Comparison of ENCODE assay signal across 1 cellular context in the genomic region with DNA sequence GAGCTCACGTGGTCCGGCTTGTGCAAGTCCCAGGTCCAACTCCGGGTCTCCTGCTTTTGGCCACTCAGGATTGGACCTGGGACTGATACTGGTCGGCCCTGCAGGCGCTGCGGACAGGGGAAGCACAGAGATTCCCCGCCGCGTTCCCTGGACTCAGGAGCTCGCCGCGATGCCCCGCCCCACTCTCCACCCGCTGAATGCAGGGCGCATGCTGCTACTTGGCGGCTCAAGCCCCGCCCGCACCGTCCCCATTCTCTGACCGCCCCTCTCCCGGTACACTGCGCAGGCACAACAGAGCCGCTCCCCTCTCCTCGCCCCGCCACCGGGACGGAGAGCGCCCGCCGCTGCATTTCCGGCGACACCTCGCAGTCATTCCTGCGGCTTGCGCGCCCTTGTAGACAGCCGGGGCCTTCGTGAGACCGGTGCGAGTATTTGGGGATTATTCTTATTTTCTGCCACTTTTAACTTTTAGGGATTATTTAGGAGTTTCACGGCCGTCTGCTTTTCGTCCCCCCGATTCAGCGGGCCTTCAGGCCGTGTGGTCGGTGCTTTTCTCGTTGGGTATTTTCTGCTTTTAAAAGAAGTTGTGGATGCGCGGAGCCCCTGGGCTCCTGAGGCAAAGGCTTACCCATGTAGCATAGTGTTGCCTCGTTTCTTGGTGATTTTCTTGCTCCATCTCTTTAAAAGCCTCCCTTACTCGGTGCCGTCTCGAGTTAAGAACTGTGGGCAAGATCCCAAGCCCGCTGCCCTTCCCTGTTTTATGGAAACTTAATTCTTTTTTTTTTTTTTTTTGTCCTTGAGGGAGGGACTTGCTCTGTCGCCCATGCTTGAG.
TF ChIP-seq lines count a peak whose summit lies in the region.

A gene (plus strand): TSS at position 251 of the 832 bp plus-strand sequence. CDS start 1,544 bp downstream, outside the sequence.

TF ChIP-seq in HEK293, 187 proteins besides CTCF, POLR2A, EP300 and RAD21 (continued from another document and continues in another):
- TF ChIP-seq, protein P1, sequence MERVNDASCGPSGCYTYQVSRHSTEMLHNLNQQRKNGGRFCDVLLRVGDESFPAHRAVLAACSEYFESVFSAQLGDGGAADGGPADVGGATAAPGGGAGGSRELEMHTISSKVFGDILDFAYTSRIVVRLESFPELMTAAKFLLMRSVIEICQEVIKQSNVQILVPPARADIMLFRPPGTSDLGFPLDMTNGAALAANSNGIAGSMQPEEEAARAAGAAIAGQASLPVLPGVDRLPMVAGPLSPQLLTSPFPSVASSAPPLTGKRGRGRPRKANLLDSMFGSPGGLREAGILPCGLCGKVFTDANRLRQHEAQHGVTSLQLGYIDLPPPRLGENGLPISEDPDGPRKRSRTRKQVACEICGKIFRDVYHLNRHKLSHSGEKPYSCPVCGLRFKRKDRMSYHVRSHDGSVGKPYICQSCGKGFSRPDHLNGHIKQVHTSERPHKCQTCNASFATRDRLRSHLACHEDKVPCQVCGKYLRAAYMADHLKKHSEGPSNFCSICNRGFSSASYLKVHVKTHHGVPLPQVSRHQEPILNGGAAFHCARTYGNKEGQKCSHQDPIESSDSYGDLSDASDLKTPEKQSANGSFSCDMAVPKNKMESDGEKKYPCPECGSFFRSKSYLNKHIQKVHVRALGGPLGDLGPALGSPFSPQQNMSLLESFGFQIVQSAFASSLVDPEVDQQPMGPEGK (tag by site-specific recombination; IDR thresholded peaks at IDR 0.05) = peak; percentile 94
- TF ChIP-seq ZNF10 (tag by site-specific recombination; IDR thresholded peaks at IDR 0.05) (peak; percentile 11; the same call in 1 of the 2 replicates), ZNF132 (tag by site-specific recombination; IDR thresholded peaks at IDR 0.05; ENCODE audit: borderline replicate concordance) (no peak), ZNF423 (tag by site-specific recombination; IDR thresholded peaks at IDR 0.05) (no peak), ZNF677 (tag by site-specific recombination; IDR thresholded peaks at IDR 0.05) (no peak), ZNF324 (tag by site-specific recombination; IDR thresholded peaks at IDR 0.05) (no peak), ZNF658 (tag by site-specific recombination; IDR thresholded peaks at IDR 0.05) (no peak), ZNF76 (tag by site-specific recombination; IDR thresholded peaks at IDR 0.05; ENCODE audit: borderline replicate concordance, low read depth) (0 out of 2 replicates have a peak, but pooled peaks have one; percentile 12), GLIS2 (tag by site-specific recombination; IDR thresholded peaks at IDR 0.05) (peak; percentile 75), ZFP37 (tag by site-specific recombination; IDR thresholded peaks at IDR 0.05) (no peak; the same call in 1 of the 2 replicates), FEZF1 (tag by site-specific recombination; IDR thresholded peaks at IDR 0.05) (peak; percentile 46; the same call in 1 of the 2 replicates), SP7 (tag by site-specific recombination; IDR thresholded peaks at IDR 0.05) (peak; percentile 43; the same call in 1 of the 2 replicates), SP3 (tag by site-specific recombination; IDR thresholded peaks at IDR 0.05) (peak; percentile 90), ZBTB8A (tag by site-specific recombination; IDR thresholded peaks at IDR 0.05) (peak; percentile 71), ZBTB17 (tag by site-specific recombination; IDR thresholded peaks at IDR 0.05) (peak; percentile 76), ZBTB48 (tag by site-specific recombination; IDR thresholded peaks at IDR 0.05) (peak; percentile 85; the same call in 1 of the 2 replicates), ZNF391 (tag by site-specific recombination; IDR thresholded peaks at IDR 0.05; ENCODE audit: borderline replicate concordance, low read depth) (peak; percentile 36; the same call in 1 of the 2 replicates), ZNF157 (tag by site-specific recombination; IDR thresholded peaks at IDR 0.05) (no peak), ZNF501 (tag by site-specific recombination; IDR thresholded peaks at IDR 0.05) (peak; percentile 73), KLF8 (tag by site-specific recombination; IDR thresholded peaks at IDR 0.05) (peak; percentile 83; the same call in 1 of the 2 replicates), ZNF19 (tag by site-specific recombination; IDR thresholded peaks at IDR 0.05; ENCODE audit: low read depth) (no peak), ZNF529 (tag by site-specific recombination; IDR thresholded peaks at IDR 0.05; ENCODE audit: insufficient replicate concordance) (no peak), ZNF768 (tag by site-specific recombination; IDR thresholded peaks at IDR 0.05) (peak; percentile 56; the same call in 1 of the 2 replicates), ZNF223 (tag by site-specific recombination; IDR thresholded peaks at IDR 0.05) (no peak), YY1 (tag by site-specific recombination; IDR thresholded peaks at IDR 0.05) (0 out of 2 replicates have a peak, but pooled peaks have one; percentile 6), SP2 (tag by site-specific recombination; IDR thresholded peaks at IDR 0.05) (peak; percentile 98), KLF10 (tag by site-specific recombination; IDR thresholded peaks at IDR 0.05) (peak; percentile 36; the same call in 1 of the 2 replicates), ZNF354C (tag by site-specific recombination; IDR thresholded peaks at IDR 0.05; ENCODE audit: borderline replicate concordance, low read depth) (no peak), ZEB2 (tag by site-specific recombination; IDR thresholded peaks at IDR 0.05) (peak; percentile 73), ZFP69B (tag by site-specific recombination; IDR thresholded peaks at IDR 0.05) (no peak), ZIC2 (tag by site-specific recombination; IDR thresholded peaks at IDR 0.05) (peak; percentile 67; the same call in 1 of the 2 replicates), ZNF335 (tag by site-specific recombination; conservative IDR thresholded peaks at IDR 0.05) (peak; percentile 88)
- TF ChIP-seq, protein P2, sequence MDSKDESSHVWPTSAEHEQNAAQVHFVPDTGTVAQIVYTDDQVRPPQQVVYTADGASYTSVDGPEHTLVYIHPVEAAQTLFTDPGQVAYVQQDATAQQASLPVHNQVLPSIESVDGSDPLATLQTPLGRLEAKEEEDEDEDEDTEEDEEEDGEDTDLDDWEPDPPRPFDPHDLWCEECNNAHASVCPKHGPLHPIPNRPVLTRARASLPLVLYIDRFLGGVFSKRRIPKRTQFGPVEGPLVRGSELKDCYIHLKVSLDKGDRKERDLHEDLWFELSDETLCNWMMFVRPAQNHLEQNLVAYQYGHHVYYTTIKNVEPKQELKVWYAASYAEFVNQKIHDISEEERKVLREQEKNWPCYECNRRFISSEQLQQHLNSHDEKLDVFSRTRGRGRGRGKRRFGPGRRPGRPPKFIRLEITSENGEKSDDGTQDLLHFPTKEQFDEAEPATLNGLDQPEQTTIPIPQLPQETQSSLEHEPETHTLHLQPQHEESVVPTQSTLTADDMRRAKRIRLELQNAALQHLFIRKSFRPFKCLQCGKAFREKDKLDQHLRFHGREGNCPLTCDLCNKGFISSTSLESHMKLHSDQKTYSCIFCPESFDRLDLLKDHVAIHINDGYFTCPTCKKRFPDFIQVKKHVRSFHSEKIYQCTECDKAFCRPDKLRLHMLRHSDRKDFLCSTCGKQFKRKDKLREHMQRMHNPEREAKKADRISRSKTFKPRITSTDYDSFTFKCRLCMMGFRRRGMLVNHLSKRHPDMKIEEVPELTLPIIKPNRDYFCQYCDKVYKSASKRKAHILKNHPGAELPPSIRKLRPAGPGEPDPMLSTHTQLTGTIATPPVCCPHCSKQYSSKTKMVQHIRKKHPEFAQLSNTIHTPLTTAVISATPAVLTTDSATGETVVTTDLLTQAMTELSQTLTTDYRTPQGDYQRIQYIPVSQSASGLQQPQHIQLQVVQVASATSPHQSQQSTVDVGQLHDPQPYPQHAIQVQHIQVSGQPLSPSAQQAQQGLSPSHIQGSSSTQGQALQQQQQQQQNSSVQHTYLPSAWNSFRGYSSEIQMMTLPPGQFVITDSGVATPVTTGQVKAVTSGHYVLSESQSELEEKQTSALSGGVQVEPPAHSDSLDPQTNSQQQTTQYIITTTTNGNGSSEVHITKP (tag by site-specific recombination; IDR thresholded peaks at IDR 0.05) = peak; percentile 53
- TF ChIP-seq, protein P3, sequence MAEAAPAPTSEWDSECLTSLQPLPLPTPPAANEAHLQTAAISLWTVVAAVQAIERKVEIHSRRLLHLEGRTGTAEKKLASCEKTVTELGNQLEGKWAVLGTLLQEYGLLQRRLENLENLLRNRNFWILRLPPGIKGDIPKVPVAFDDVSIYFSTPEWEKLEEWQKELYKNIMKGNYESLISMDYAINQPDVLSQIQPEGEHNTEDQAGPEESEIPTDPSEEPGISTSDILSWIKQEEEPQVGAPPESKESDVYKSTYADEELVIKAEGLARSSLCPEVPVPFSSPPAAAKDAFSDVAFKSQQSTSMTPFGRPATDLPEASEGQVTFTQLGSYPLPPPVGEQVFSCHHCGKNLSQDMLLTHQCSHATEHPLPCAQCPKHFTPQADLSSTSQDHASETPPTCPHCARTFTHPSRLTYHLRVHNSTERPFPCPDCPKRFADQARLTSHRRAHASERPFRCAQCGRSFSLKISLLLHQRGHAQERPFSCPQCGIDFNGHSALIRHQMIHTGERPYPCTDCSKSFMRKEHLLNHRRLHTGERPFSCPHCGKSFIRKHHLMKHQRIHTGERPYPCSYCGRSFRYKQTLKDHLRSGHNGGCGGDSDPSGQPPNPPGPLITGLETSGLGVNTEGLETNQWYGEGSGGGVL (tag by site-specific recombination; IDR thresholded peaks at IDR 0.05) = peak; percentile 75
- TF ChIP-seq, protein P4, sequence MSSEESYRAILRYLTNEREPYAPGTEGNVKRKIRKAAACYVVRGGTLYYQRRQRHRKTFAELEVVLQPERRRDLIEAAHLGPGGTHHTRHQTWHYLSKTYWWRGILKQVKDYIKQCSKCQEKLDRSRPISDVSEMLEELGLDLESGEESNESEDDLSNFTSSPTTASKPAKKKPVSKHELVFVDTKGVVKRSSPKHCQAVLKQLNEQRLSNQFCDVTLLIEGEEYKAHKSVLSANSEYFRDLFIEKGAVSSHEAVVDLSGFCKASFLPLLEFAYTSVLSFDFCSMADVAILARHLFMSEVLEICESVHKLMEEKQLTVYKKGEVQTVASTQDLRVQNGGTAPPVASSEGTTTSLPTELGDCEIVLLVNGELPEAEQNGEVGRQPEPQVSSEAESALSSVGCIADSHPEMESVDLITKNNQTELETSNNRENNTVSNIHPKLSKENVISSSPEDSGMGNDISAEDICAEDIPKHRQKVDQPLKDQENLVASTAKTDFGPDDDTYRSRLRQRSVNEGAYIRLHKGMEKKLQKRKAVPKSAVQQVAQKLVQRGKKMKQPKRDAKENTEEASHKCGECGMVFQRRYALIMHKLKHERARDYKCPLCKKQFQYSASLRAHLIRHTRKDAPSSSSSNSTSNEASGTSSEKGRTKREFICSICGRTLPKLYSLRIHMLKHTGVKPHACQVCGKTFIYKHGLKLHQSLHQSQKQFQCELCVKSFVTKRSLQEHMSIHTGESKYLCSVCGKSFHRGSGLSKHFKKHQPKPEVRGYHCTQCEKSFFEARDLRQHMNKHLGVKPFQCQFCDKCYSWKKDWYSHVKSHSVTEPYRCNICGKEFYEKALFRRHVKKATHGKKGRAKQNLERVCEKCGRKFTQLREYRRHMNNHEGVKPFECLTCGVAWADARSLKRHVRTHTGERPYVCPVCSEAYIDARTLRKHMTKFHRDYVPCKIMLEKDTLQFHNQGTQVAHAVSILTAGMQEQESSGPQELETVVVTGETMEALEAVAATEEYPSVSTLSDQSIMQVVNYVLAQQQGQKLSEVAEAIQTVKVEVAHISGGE (tag by site-specific recombination; conservative IDR thresholded peaks at IDR 0.05; ENCODE audit: low read depth) = peak; percentile 85
- TF ChIP-seq, protein P5, sequence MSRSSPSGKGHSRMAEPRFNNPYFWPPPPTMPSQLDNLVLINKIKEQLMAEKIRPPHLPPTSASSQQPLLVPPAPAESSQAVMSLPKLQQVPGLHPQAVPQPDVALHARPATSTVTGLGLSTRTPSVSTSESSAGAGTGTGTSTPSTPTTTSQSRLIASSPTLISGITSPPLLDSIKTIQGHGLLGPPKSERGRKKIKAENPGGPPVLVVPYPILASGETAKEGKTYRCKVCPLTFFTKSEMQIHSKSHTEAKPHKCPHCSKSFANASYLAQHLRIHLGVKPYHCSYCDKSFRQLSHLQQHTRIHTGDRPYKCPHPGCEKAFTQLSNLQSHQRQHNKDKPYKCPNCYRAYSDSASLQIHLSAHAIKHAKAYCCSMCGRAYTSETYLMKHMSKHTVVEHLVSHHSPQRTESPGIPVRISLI (tag by site-specific recombination; IDR thresholded peaks at IDR 0.05) = 0 out of 2 replicates have a peak, but pooled peaks have one; percentile 25
- TF ChIP-seq, protein P6, sequence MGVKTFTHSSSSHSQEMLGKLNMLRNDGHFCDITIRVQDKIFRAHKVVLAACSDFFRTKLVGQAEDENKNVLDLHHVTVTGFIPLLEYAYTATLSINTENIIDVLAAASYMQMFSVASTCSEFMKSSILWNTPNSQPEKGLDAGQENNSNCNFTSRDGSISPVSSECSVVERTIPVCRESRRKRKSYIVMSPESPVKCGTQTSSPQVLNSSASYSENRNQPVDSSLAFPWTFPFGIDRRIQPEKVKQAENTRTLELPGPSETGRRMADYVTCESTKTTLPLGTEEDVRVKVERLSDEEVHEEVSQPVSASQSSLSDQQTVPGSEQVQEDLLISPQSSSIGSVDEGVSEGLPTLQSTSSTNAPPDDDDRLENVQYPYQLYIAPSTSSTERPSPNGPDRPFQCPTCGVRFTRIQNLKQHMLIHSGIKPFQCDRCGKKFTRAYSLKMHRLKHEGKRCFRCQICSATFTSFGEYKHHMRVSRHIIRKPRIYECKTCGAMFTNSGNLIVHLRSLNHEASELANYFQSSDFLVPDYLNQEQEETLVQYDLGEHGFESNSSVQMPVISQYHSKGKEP (tag by site-specific recombination; IDR thresholded peaks at IDR 0.05) = peak; percentile 87; the same call in 1 of the 2 replicates
- TF ChIP-seq, protein P7, sequence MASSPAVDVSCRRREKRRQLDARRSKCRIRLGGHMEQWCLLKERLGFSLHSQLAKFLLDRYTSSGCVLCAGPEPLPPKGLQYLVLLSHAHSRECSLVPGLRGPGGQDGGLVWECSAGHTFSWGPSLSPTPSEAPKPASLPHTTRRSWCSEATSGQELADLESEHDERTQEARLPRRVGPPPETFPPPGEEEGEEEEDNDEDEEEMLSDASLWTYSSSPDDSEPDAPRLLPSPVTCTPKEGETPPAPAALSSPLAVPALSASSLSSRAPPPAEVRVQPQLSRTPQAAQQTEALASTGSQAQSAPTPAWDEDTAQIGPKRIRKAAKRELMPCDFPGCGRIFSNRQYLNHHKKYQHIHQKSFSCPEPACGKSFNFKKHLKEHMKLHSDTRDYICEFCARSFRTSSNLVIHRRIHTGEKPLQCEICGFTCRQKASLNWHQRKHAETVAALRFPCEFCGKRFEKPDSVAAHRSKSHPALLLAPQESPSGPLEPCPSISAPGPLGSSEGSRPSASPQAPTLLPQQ (tag by site-specific recombination; IDR thresholded peaks at IDR 0.05) = peak; percentile 20
- TF ChIP-seq, protein P8, sequence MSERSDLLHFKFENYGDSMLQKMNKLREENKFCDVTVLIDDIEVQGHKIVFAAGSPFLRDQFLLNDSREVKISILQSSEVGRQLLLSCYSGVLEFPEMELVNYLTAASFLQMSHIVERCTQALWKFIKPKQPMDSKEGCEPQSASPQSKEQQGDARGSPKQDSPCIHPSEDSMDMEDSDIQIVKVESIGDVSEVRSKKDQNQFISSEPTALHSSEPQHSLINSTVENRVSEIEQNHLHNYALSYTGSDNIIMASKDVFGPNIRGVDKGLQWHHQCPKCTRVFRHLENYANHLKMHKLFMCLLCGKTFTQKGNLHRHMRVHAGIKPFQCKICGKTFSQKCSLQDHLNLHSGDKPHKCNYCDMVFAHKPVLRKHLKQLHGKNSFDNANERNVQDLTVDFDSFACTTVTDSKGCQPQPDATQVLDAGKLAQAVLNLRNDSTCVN (tag by site-specific recombination; optimal IDR thresholded peaks at IDR 0.05) = peak; percentile 97
